ENCODE assay signal across 20 cellular contexts in genomic region chr11:92409347-92409746, GRCh38.
A peak's percentile ranks its signal among the peaks of the same experiment; 100 is the strongest.
DNase-seq lines count a peak whose midpoint lies in the region; ATAC-seq, FAIRE-seq and TF ChIP-seq lines count a peak whose summit lies in the region.
"Had no signal": no experiment of that assay in that cellular context is flagged by ENCODE, and none has a peak within 500 bp of the region (broad histone marks: within the 10 kb centered on the region; RNA-seq: fewer than 3 reads in every experiment).

No MANE protein-coding gene starts in this region.

- TF ChIP-seq EP300 in neural cell (conservative IDR thresholded peaks at IDR 0.05; ENCODE audit: poor library complexity, severe bottlenecking), result peak; percentile 94

- TF ChIP-seq RAD21 in neural cell (conservative IDR thresholded peaks at IDR 0.05), result peak; percentile 36

- peak overlapping the region; percentile 15 for H3K4me2 ChIP-seq in neural cell (ENCODE audit: low read length)
- H3K4me2 ChIP-seq: BLaER1 had no signal

- H3F3A ChIP-seq in neural cell (ENCODE audit: insufficient read depth, low read length, poor library complexity, severe bottlenecking), result no peaks in the 10 kb centered on the region

- FAIRE-seq in D721Med (lab: Jason Lieb, UNC), result peak; percentile 11
- FAIRE-seq: A204.1, GM12878, H1 had no signal

- peaks cover 17% of the 10 kb centered on the region for H3K79me2 ChIP-seq in neural cell (replicated peaks; ENCODE audit: insufficient read depth, low read length)

- ATAC-seq in HG02610 (IDR thresholded peaks at IDR 0.05; ENCODE audit: unreplicated experiment), result no peak
- ATAC-seq: CD8-positive, alpha-beta T cell; GM12878 had no signal

- DNase-seq in D721Med (ENCODE audit: insufficient read length, low spot score) (no peak), NCI-H2227 treated with DMSO at 0.1 percent for 48 hours (lab: John Stamatoyannopoulos, UW) (peak; percentile 27), T-helper 2 cell (no peak)
- DNase-seq in stimulated activated CD8-positive, alpha-beta memory T cell treated with anti-CD3 and anti-CD28 coated beads, Interleukin-4, amount 100 ng/mL, for 48 hours, result no peak
- DNase-seq: CD4-positive, CD25-positive, alpha-beta regulatory T cell; CD8-positive, alpha-beta T cell; DMS 273 treated with DMSO at 0.1 percent for 48 hours; DMS79; EL; GDM1; H7; HCEC 1CT had no signal

- no peak overlapping the region for H2AFZ ChIP-seq in neural cell (ENCODE audit: low read depth, low read length)

- H3K9ac ChIP-seq in neural cell (ENCODE audit: low read length), result peak overlapping the region; percentile 46
- H3K9ac ChIP-seq: BLaER1 had no signal

- H4K20me1 ChIP-seq in neural cell (ENCODE audit: insufficient read depth), result no peaks in the 10 kb centered on the region
- H4K20me1 ChIP-seq: BLaER1 had no signal

- H3K9me3 ChIP-seq in neural cell (ENCODE audit: low read length), result no peaks in the 10 kb centered on the region
- H3K9me3 ChIP-seq: BLaER1 had no signal

- H3K27ac ChIP-seq in neural cell (ENCODE audit: low read length), result peak overlapping the region; percentile 75
- H3K27ac ChIP-seq: 22Rv1, BLaER1, C4-2B had no signal

- TF ChIP-seq CTCF in D721Med (IDR thresholded peaks at IDR 0.05; ENCODE audit: insufficient read depth, missing control alignments) (no peak), neural cell (IDR thresholded peaks at IDR 0.05; ENCODE audit: poor library complexity, severe bottlenecking) (no peak)

- H3K36me3 ChIP-seq in neural cell (ENCODE audit: insufficient read depth, low read length), result no peaks in the 10 kb centered on the region
- H3K36me3 ChIP-seq: BLaER1 had no signal

- peak overlapping the region; percentile 42 for H3K4me3 ChIP-seq in neural cell (ENCODE audit: low read length)
- H3K4me3 ChIP-seq: BLaER1, GM12878 had no signal

- no peaks in the 10 kb centered on the region for H3K9me2 ChIP-seq in neural cell (ENCODE audit: insufficient read depth, low read length)

- no peaks in the 10 kb centered on the region for H3K27me3 ChIP-seq in neural cell (ENCODE audit: insufficient read depth, low read depth, low read length)
- H3K27me3 ChIP-seq: BLaER1 had no signal

TF ChIP-seq in neural cell, 6 proteins besides CTCF, POLR2A, EP300 and RAD21:
- TF ChIP-seq MXI1 (conservative IDR thresholded peaks at IDR 0.05; ENCODE audit: poor library complexity, severe bottlenecking) (no peak), REST (IDR thresholded peaks at IDR 0.05; ENCODE audit: borderline replicate concordance) (peak; percentile 45), POLR2AphosphoS5 (IDR thresholded peaks at IDR 0.05) (peak; percentile 66), TAF1 (IDR thresholded peaks at IDR 0.05; ENCODE audit: low read depth) (no peak), EZH2 (IDR thresholded peaks at IDR 0.05; ENCODE audit: borderline replicate concordance, insufficient read depth, low read length, poor library complexity, severe bottlenecking) (no peak), SMC3 (conservative IDR thresholded peaks at IDR 0.05; ENCODE audit: poor library complexity) (peak; percentile 40)
